In genomic region chr2:169571571-169571970, GRCh38 we compare ENCODE assay signal across 1 cellular context.
TF ChIP-seq lines count a peak whose summit lies in the region.

No MANE protein-coding gene starts in this region.

TF ChIP-seq in HepG2, 621 proteins besides CTCF, POLR2A, EP300 and RAD21 (continued from another document):
- TF ChIP-seq HIC2 (CRISPR knock-in tag; IDR thresholded peaks at IDR 0.05; ENCODE audit: low read depth), result no peak
